ENCODE assay signal across 27 cellular contexts in the genomic region with DNA sequence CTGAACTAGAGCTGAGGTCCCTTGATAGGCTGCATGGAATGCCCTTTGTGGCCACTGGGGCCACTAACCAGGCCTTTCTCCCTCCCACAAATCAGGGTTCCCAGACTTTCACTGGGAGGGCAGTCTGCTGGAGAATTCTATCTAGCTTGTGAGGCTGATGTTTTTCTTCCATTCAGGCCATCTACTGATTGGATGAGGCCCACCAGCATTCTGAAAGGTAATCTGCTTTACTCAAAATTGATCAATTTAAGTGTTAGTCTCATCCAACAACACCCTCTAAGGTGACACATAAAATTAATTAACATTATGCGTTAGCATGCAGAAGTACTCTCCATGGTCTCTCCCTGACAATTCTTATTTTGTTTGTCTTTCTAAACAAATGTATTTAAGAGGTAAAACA.
"Had no signal": no experiment of that assay in that cellular context is flagged by ENCODE, and none has a peak within 500 bp of the region (broad histone marks: within the 10 kb centered on the region; RNA-seq: fewer than 3 reads in every experiment).

No MANE protein-coding gene starts in this region.

- DNase-seq: activated CD4-positive, alpha-beta memory T cell treated with anti-CD3 and anti-CD28 coated beads for 36 hours; activated CD4-positive, alpha-beta T cell treated with anti-CD3 and anti-CD28 coated beads for 36 hours; activated CD4-positive, alpha-beta T cell treated with anti-CD3 and anti-CD28 coated beads, Interleukin-2, amount 10 ng/mL, durations not matched to agents 24 days and 14 days; activated CD4-positive, CD25-positive, alpha-beta regulatory T cell; activated CD4-positive, CD25-positive, alpha-beta regulatory T cell treated with anti-CD3 and anti-CD28 coated beads, Interleukin-2, amount 50 U/mL, for 72 hours; activated CD8-positive, alpha-beta memory T cell treated with anti-CD3 and anti-CD28 coated beads, Interleukin-2, amount 10 ng/mL, durations not matched to agents 7 days and 5 days; activated CD8-positive, alpha-beta memory T cell treated with anti-CD3 and anti-CD28 coated beads, Interleukin-2, amount 50 U/mL, for 4 hours; activated CD8-positive, alpha-beta T cell treated with anti-CD3 and anti-CD28 coated beads, Interleukin-2, amount 10 ng/mL, durations not matched to agents 7 days and 5 days; activated effector memory CD4-positive, alpha-beta T cell treated with anti-CD3 and anti-CD28 coated beads, Interleukin-2, amount 50 U/mL, for 16 hours; activated naive CD4-positive, alpha-beta T cell treated with anti-CD3 and anti-CD28 coated beads for 36 hours; activated naive CD8-positive, alpha-beta T cell treated with anti-CD3 and anti-CD28 coated beads, Interleukin-2, amount 10 ng/mL, durations not matched to agents 7 days and 5 days; activated T-cell treated with anti-CD3 and anti-CD28 coated beads, Interleukin-2, amount 50 U/mL, for 1 hour; activated T-cell treated with anti-CD3 and anti-CD28 coated beads, Interleukin-2, amount 50 U/mL, for 48 hours; central memory CD4-positive, alpha-beta T cell; cerebellar nuclear complex; colonic mucosa; effector CD8-positive, alpha-beta T cell; foreskin keratinocyte; gastrocnemius medialis; glutamatergic neuron; heart left ventricle; T-helper 2 cell had no signal

- H3K9me3 ChIP-seq: breast epithelium, colonic mucosa, gastrocnemius medialis had no signal

- H3K36me3 ChIP-seq: ascending aorta, breast epithelium, cardiac muscle cell, colonic mucosa, gastrocnemius medialis, heart left ventricle had no signal

- H3K4me3 ChIP-seq: ascending aorta, breast epithelium, cardiac muscle cell, colonic mucosa, gastrocnemius medialis, heart left ventricle had no signal

- H3K27ac ChIP-seq: ascending aorta, breast epithelium, cardiac muscle cell, colonic mucosa, foreskin keratinocyte, gastrocnemius medialis, heart left ventricle had no signal

- H3K4me1 ChIP-seq: ascending aorta, breast epithelium, colonic mucosa, foreskin keratinocyte, gastrocnemius medialis, heart left ventricle had no signal

- H3K27me3 ChIP-seq: ascending aorta, breast epithelium, cardiac muscle cell, colonic mucosa, foreskin keratinocyte, gastrocnemius medialis, heart left ventricle had no signal

- ATAC-seq: activated CD4-positive, alpha-beta T cell treated with anti-CD3 and anti-CD28 coated beads for 36 hours; activated CD8-positive, alpha-beta memory T cell treated with anti-CD3 and anti-CD28 coated beads, Interleukin-2, amount 10 ng/mL, durations not matched to agents 7 days and 5 days; activated CD8-positive, alpha-beta T cell treated with anti-CD3 and anti-CD28 coated beads, Interleukin-2, amount 10 ng/mL, durations not matched to agents 7 days and 5 days; activated naive CD4-positive, alpha-beta T cell treated with anti-CD3 and anti-CD28 coated beads, Interleukin-2, amount 50 U/mL, for 72 hours; esophagus mucosa; foreskin keratinocyte; gastrocnemius medialis; heart left ventricle had no signal
